8 cellular contexts compared by ENCODE assay signal in genomic region chr11:33692013-33692504, GRCh38. TPM values are rescaled to one million over a fixed set of nuclear protein-coding genes. Genes with fewer than 3 reads are reported as not detected.
DNase-seq lines count a peak whose midpoint lies in the region; ATAC-seq, FAIRE-seq and TF ChIP-seq lines count a peak whose summit lies in the region.

No MANE protein-coding gene starts in this region.

- ATAC-seq in GM12878 (peak; percentile 74), GM19328 (IDR thresholded peaks at IDR 0.05; ENCODE audit: unreplicated experiment) (no peak)

- TF ChIP-seq POLR2A in GM12878 (IDR thresholded peaks at IDR 0.05; ENCODE audit: low read depth, low read length) = no peak

- POLR2A ChIA-PET in GM12878 (lab: Charles Lee) = interaction anchor here (0.5 to 0.6 kb wide), 2 partner anchors 45 to 413 kb away, joined by 3 read pairs; no protein-coding TSS in a partner anchor

- no peak overlapping the region for H3K9ac ChIP-seq in GM12878 (ENCODE audit: control insufficient read depth, insufficient read depth, low read length)

- SMC1A ChIA-PET in GM12878 (lab: Charles Lee; ENCODE audit: uncharacterized antibody, unreplicated experiment) = interaction anchor here (0.6 to 6.2 kb wide), 11 partner anchors 8 to 629 kb away, joined by 3 to 30 read pairs (median 3); partner anchors contain the start of gene C11orf91

- no peak overlapping the region for H2AFZ ChIP-seq in GM12878 (ENCODE audit: control insufficient read depth, low read depth, low read length)

- FAIRE-seq in GM12878 (lab: Jason Lieb, UNC) (no peak), islet of Langerhans (lab: Jason Lieb, UNC) (peak; percentile 60)

- BruUV-seq in GM12878 (replicated peaks; lab: Mats Ljungman, UMichigan) = no TSS peak

- H3K36me3 ChIP-seq in MG63 = no peaks in the 10 kb centered on the region
- no peaks in the 10 kb centered on the region for H3K36me3 ChIP-seq in GM12878 (ENCODE audit: control insufficient read depth in 2 of 2, insufficient read depth in 2 of 2, low read length in 1 of 2)

- WGBS in GM12878 (ENCODE audit: insufficient coverage, insufficient replicate concordance, low lambda C conversion rate, missing lambda C conversion rate) = 68% methylated on average over 9 of the region's 9 CpGs

- TF ChIP-seq RAD21 in GM12878 (IDR thresholded peaks at IDR 0.05; ENCODE audit: insufficient read depth, low read depth, low read length) = no peak

- H4K20me1 ChIP-seq in GM12878 (ENCODE audit: control insufficient read depth, insufficient read depth) = no peaks in the 10 kb centered on the region

- RAD21 ChIA-PET in GM12878 (lab: Charles Lee; ENCODE audit: unreplicated experiment) = interaction anchor here (1.3 to 2.1 kb wide), 2 partner anchors 50 to 329 kb away, joined by 4 to 14 read pairs; no protein-coding TSS in a partner anchor

- no peak for TF ChIP-seq EP300 in GM12878 (IDR thresholded peaks at IDR 0.05; ENCODE audit: borderline replicate concordance in 1 of 2, control insufficient read depth in 1 of 2, low read depth in 2 of 2, low read length in 2 of 2)

- DNase-seq in MG63 (peak; percentile 93), GM12878 (ENCODE audit: low read depth, low spot score) (no peak)
- DNase-seq in activated naive CD4-positive, alpha-beta T cell (lab: John Stamatoyannopoulos, UW) = no peak
- DNase-seq in stimulated activated CD8-positive, alpha-beta memory T cell treated with anti-CD3 and anti-CD28 coated beads, Interleukin-4, amount 100 ng/mL, for 48 hours = no peak
- no peak for DNase-seq in activated CD8-positive, alpha-beta memory T cell treated with anti-CD3 and anti-CD28 coated beads for 24 hours

- no peak for TF ChIP-seq CTCF in GM12878 (IDR thresholded peaks at IDR 0.05 in 2 of 3, conservative IDR thresholded peaks at IDR 0.05 in 1 of 3; ENCODE audit: control insufficient read depth in 2 of 3, extremely low read depth in 1 of 3, insufficient read depth in 1 of 3, low read depth in 3 of 3, low read length in 3 of 3)

- peaks cover 12% of the 10 kb centered on the region for H3K4me1 ChIP-seq in GM12878 (ENCODE audit: control insufficient read depth, insufficient read depth, low read length)

- H3K9me3 ChIP-seq in MG63 (no peaks in the 10 kb centered on the region; the same call in 1 of the 2 replicates), GM12878 (replicated peaks; ENCODE audit: control insufficient read depth, insufficient read depth, low read length) (peaks cover 3% of the 10 kb centered on the region; the same call in 2 of the 3 replicates)

- H3K27me3 ChIP-seq in MG63 (no peaks in the 10 kb centered on the region), GM12878 (replicated peaks in 1 of 2; ENCODE audit: control insufficient read depth in 2 of 2, insufficient read depth in 2 of 2, low read length in 1 of 2) (no peaks in the 10 kb centered on the region)

- H3K79me2 ChIP-seq in GM12878 (ENCODE audit: control insufficient read depth, insufficient read depth, low read length) = no peaks in the 10 kb centered on the region

- H3K4me2 ChIP-seq in GM12878 (ENCODE audit: control insufficient read depth, insufficient read depth) = no peak overlapping the region

- H3K27ac ChIP-seq in GM12878 (ENCODE audit: control insufficient read depth, insufficient read depth) = no peak overlapping the region
- H3K27ac ChIP-seq in skin epidermis = peak overlapping the region in 20 of 21 experiments; percentile 71 to 95 (median 86)

- CTCF ChIA-PET in GM12878 (lab: Yijun Ruan, JAX) = interaction anchor here (0.8 to 5.2 kb wide), 4 partner anchors 14 to 328 kb away, joined by 3 to 42 read pairs (median 14); no protein-coding TSS in a partner anchor

- in situ Hi-C loops in GM12878 (cut with MboI) = no loop called here

- H3K4me3 ChIP-seq in MG63 = peak overlapping the region; percentile 3; the same call in 1 of the 2 replicates
- H3K4me3 ChIP-seq in GM12878 = no peak overlapping the region
- no peak overlapping the region for H3K4me3 ChIP-seq in skin epidermis

- intact Hi-C loops in GM12878 (cut with micrococcal nuclease; ENCODE audit: unreplicated experiment) = no loop called here

TF ChIP-seq in GM12878, 131 proteins besides CTCF, POLR2A, EP300 and RAD21:
- no peak for TF ChIP-seq ZNF217 (IDR thresholded peaks at IDR 0.05)
- TF ChIP-seq STAT3 (IDR thresholded peaks at IDR 0.05; ENCODE audit: low read depth, low read length) = no peak
- TF ChIP-seq SIN3A (IDR thresholded peaks at IDR 0.05; ENCODE audit: low read depth, low read length) = no peak
- peak; percentile 23; the same call in 1 of the 2 replicates for TF ChIP-seq NFIC (IDR thresholded peaks at IDR 0.05; ENCODE audit: low read depth, low read length)
- peak; percentile 31; the same call in 1 of the 2 replicates for TF ChIP-seq CREM (IDR thresholded peaks at IDR 0.05; ENCODE audit: low read depth)
- peak; percentile 84 for TF ChIP-seq ATF7 (IDR thresholded peaks at IDR 0.05; ENCODE audit: low read depth)
- no peak for TF ChIP-seq GATAD2B (conservative IDR thresholded peaks at IDR 0.05; ENCODE audit: low read depth)
- TF ChIP-seq RUNX3 (IDR thresholded peaks at IDR 0.05; ENCODE audit: low read length) = peak; percentile 21; the same call in 1 of the 2 replicates

RNA-seq across cellular contexts. Expression of gene C11orf91, which starts 8.6 kb away (rescaled TPM):
- not detected in 2 replicates for total RNA-seq in MG63 (2014; rRNA removed; shearing (Covaris generic); ENCODE audit: low replicate concordance)
- total RNA-seq in GM12878 (2013; cell fraction: nucleolus; rRNA removed) = not detected in 2 replicates
- total RNA-seq in GM12878 (2014; rRNA removed) = not detected in 2 replicates
- total RNA-seq in GM12878 (2014; rRNA removed; fragmentation: Illumina TruSeq; extraction: Trizol) = not detected in 2 replicates
- total RNA-seq in GM12878 (2021) = 0.35 TPM in 1 of 2 replicates, not detected in the other
- polyA plus RNA-seq in GM12878 (2011; ENCODE audit: low read depth) = not detected
- polyA plus RNA-seq in GM12878 (2011; rRNA removed) = not detected in 2 replicates
- polyA plus RNA-seq in GM12878 (2011; cell fraction: cytosol; rRNA removed) = not detected in 2 replicates
- polyA plus RNA-seq in GM12878 (2011; cell fraction: nucleus; rRNA removed) = not detected in 2 replicates
- not detected in 2 replicates for polyA plus RNA-seq in GM12878 (2012)
- not detected in 2 replicates for polyA plus RNA-seq in GM12878 (2014; fragmentation: Illumina TruSeq; extraction: Trizol)
- not detected for polyA plus RNA-seq in GM12878 (2014; fragmentation: Nextera tagmentation; extraction: Ambion mirVana)
- not detected in 2 replicates for polyA plus RNA-seq in GM12878 (2014; rRNA removed)
- polyA plus RNA-seq in GM12878 (2016; fragmentation: Nextera tagmentation; extraction: Ambion mirVana) = not detected
- polyA minus RNA-seq in GM12878 (2011; rRNA and poly(A)+ RNA removed) = not detected in 2 replicates
- not detected in 2 replicates for polyA minus RNA-seq in GM12878 (2011; cell fraction: cytosol; rRNA and poly(A)+ RNA removed)
- polyA minus RNA-seq in GM12878 (2011; cell fraction: nucleus; rRNA and poly(A)+ RNA removed) = not detected in 2 replicates

RNA-seq across cellular contexts. Expression of gene CD59, which starts 44.2 kb away (rescaled TPM):
- 360 and 394 TPM in 2 replicates for total RNA-seq in MG63 (2014; rRNA removed; shearing (Covaris generic); ENCODE audit: low replicate concordance)
- total RNA-seq in GM12878 (2013; cell fraction: nucleolus; rRNA removed) = 68.2 and 75.8 TPM in 2 replicates
- total RNA-seq in GM12878 (2014; rRNA removed) = 55.5 and 75.8 TPM in 2 replicates
- 83.2 and 89.0 TPM in 2 replicates for total RNA-seq in GM12878 (2014; rRNA removed; fragmentation: Illumina TruSeq; extraction: Trizol)
- 143 and 144 TPM in 2 replicates for total RNA-seq in GM12878 (2021)
- 107 TPM for polyA plus RNA-seq in GM12878 (2011; ENCODE audit: low read depth)
- polyA plus RNA-seq in GM12878 (2011; rRNA removed) = 201 and 225 TPM in 2 replicates
- polyA plus RNA-seq in GM12878 (2011; cell fraction: cytosol; rRNA removed) = 159 and 211 TPM in 2 replicates
- polyA plus RNA-seq in GM12878 (2011; cell fraction: nucleus; rRNA removed) = 55.6 and 69.0 TPM in 2 replicates
- 85.7 and 97.9 TPM in 2 replicates for polyA plus RNA-seq in GM12878 (2012)
- polyA plus RNA-seq in GM12878 (2014; fragmentation: Illumina TruSeq; extraction: Trizol) = 185 and 186 TPM in 2 replicates
- 100 to 1,000 TPM; 223 to 256 TPM for polyA plus RNA-seq in GM12878 (2014; fragmentation: Nextera tagmentation; extraction: Ambion mirVana)
- polyA plus RNA-seq in GM12878 (2014; rRNA removed) = 93.6 and 109 TPM in 2 replicates
- 100 to 1,000 TPM; 177 to 195 TPM for polyA plus RNA-seq in GM12878 (2016; fragmentation: Nextera tagmentation; extraction: Ambion mirVana)
- 93.2 and 138 TPM in 2 replicates for polyA minus RNA-seq in GM12878 (2011; rRNA and poly(A)+ RNA removed)
- 24.9 and 46.1 TPM in 2 replicates for polyA minus RNA-seq in GM12878 (2011; cell fraction: cytosol; rRNA and poly(A)+ RNA removed)
- 15.7 and 20.6 TPM in 2 replicates for polyA minus RNA-seq in GM12878 (2011; cell fraction: nucleus; rRNA and poly(A)+ RNA removed)
